ENCODE assay signal across 17 cellular contexts in the genomic region with DNA sequence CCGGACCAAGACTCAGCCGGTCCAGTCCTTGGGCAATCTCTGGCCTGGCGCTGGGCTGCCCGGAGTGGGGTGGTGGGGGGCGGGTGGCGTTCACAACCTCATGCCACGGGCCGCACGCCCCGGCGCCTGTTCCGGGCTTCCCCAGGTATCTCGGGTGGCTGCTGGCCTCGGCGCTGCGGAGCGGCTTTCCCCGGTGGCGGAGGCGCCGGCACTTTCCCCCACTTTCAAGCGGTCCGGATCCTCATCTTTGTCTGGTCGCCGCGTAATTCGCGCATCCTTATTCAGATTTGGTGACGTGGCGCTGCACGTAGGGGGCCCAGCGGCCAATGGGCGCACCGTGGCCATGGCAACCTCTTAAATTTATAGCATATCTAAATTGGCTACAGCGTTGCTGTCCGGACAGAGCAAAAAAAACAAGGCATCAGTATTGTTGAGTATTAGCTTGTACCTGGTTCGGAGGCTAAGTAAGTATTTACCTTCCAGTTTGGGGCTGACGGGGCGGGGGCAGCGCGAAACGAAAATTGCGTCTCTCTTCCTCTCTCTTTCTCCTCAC. TPM values are rescaled to one million over a fixed set of nuclear protein-coding genes. Genes with fewer than 3 reads are reported as not detected.
DNase-seq lines count a peak whose midpoint lies in the region; ATAC-seq and TF ChIP-seq lines count a peak whose summit lies in the region.
"Had no signal": no experiment of that assay in that cellular context is flagged by ENCODE, and none has a peak within 500 bp of the region (broad histone marks: within the 10 kb centered on the region; RNA-seq: fewer than 3 reads in every experiment).

A gene (minus strand): TSS at position 253 of the 553 bp plus-strand sequence. CDS start 373 bp downstream, outside the sequence.

- H4K20me1 ChIP-seq in neural progenitor cell (ENCODE audit: low read depth), result peaks cover 99% of the 10 kb centered on the region

- peak; percentile 43 for DNase-seq in NCI-H2196 (lab: John Stamatoyannopoulos, UW; ENCODE audit: unreplicated experiment)
- no peak for DNase-seq in NCI-H2196 treated with DMSO at 0.1 percent for 48 hours (lab: John Stamatoyannopoulos, UW; ENCODE audit: unreplicated experiment)
- DNase-seq in M059J (ENCODE audit: low read depth), result peak; percentile 12
- DNase-seq in ecto neural progenitor cell (ENCODE audit: low spot score), result peak; percentile 92
- peak; percentile 93 for DNase-seq in neural progenitor cell (ENCODE audit: low spot score)
- DNase-seq in inferior parietal cortex (ENCODE audit: extremely low spot score), result no peak
- DNase-seq in activated CD4-positive, alpha-beta T cell treated with anti-CD3 and anti-CD28 coated beads for 36 hours, result no peak
- DNase-seq: activated CD4-positive, CD25-positive, alpha-beta regulatory T cell; CD8-positive, alpha-beta memory T cell; effector CD8-positive, alpha-beta T cell; NCI-H345; stimulated activated CD4-positive, alpha-beta T cell treated with anti-CD3 and anti-CD28 coated beads, Interleukin-2, amount 100 ng/mL, for 24 hours had no signal

- TF ChIP-seq CTCF in neural progenitor cell (IDR thresholded peaks at IDR 0.05), result no peak

- H3K9ac ChIP-seq in neural progenitor cell, result peak within 1 kb of the TSS; percentile 59

- H3K27me3 ChIP-seq in neural progenitor cell, result no peaks in the 10 kb centered on the region

- CTCF ChIA-PET in activated CD4-positive, alpha-beta T cell treated with anti-CD3 and anti-CD28 coated beads for 36 hours (lab: Charles Lee), result no interaction called here

- H3K27ac ChIP-seq in neural progenitor cell, result peak within 1 kb of the TSS; percentile 68
- H3K27ac ChIP-seq: neutrophil had no signal

- peaks cover 45% of the 10 kb centered on the region for H3K4me1 ChIP-seq in neural progenitor cell

- no peak within 1 kb of the TSS for H3K27ac Mint-ChIP-seq in neural progenitor cell
- no peak within 1 kb of the TSS for H3K27ac Mint-ChIP-seq in activated CD4-positive, alpha-beta T cell treated with anti-CD3 and anti-CD28 coated beads for 36 hours
- H3K27ac Mint-ChIP-seq: activated naive CD4-positive, alpha-beta T cell treated with anti-CD3 and anti-CD28 coated beads, Interleukin-2, amount 50 U/mL, for 72 hours; CD8-positive, alpha-beta memory T cell had no signal

- POLR2A ChIA-PET in activated CD4-positive, alpha-beta T cell treated with anti-CD3 and anti-CD28 coated beads for 36 hours (lab: Charles Lee), result no interaction called here

- peaks cover 72% of the 10 kb centered on the region for H3F3A ChIP-seq in neural progenitor cell (ENCODE audit: low read depth)

- no peaks in the 10 kb centered on the region for H3K36me3 ChIP-seq in neural progenitor cell
- H3K36me3 ChIP-seq: neutrophil had no signal

- peaks cover 5% of the 10 kb centered on the region for H3K36me3 Mint-ChIP-seq in neural progenitor cell
- no peaks in the 10 kb centered on the region for H3K36me3 Mint-ChIP-seq in activated CD4-positive, alpha-beta T cell treated with anti-CD3 and anti-CD28 coated beads for 36 hours (ENCODE audit: low read depth)
- H3K36me3 Mint-ChIP-seq: CD8-positive, alpha-beta memory T cell had no signal

- peaks cover 100% of the 10 kb centered on the region for H3K79me2 ChIP-seq in neural progenitor cell (ENCODE audit: low read depth)

- peak within 1 kb of the TSS; percentile 95 for H3K4me3 ChIP-seq in neural progenitor cell

- no peak within 1 kb of the TSS for H2AFZ ChIP-seq in neural progenitor cell (replicated peaks)

- no peaks in the 10 kb centered on the region for H3K9me3 ChIP-seq in neural progenitor cell (ENCODE audit: low read depth)
- H3K9me3 ChIP-seq: neutrophil had no signal

- peak within 1 kb of the TSS; percentile 93 for H3K4me3 Mint-ChIP-seq in neural progenitor cell
- no peak within 1 kb of the TSS for H3K4me3 Mint-ChIP-seq in activated CD4-positive, alpha-beta T cell treated with anti-CD3 and anti-CD28 coated beads for 36 hours

- intact Hi-C loops in activated CD4-positive, alpha-beta T cell treated with anti-CD3 and anti-CD28 coated beads for 36 hours (cut with DNase I, micrococcal nuclease), result loop anchor here (2.0 to 10.0 kb wide), 3 partner anchors 933 to 1193 kb away; a partner anchor contains a TSS

- no peaks in the 10 kb centered on the region for H3K9me3 Mint-ChIP-seq in neural progenitor cell
- H3K9me3 Mint-ChIP-seq in activated CD4-positive, alpha-beta T cell treated with anti-CD3 and anti-CD28 coated beads for 36 hours (ENCODE audit: low read depth), result no peaks in the 10 kb centered on the region
- H3K9me3 Mint-ChIP-seq: activated naive CD4-positive, alpha-beta T cell treated with anti-CD3 and anti-CD28 coated beads, Interleukin-2, amount 50 U/mL, for 72 hours; CD8-positive, alpha-beta memory T cell had no signal

- ATAC-seq in HG02970 (IDR thresholded peaks at IDR 0.05; ENCODE audit: low FRiP score, unreplicated experiment), result no peak
- no peak for ATAC-seq in activated CD4-positive, alpha-beta T cell treated with anti-CD3 and anti-CD28 coated beads for 36 hours

- H3K27me3 Mint-ChIP-seq in neural progenitor cell (ENCODE audit: insufficient read depth, low read depth), result peaks cover 84% of the 10 kb centered on the region
- peaks cover 67% of the 10 kb centered on the region for H3K27me3 Mint-ChIP-seq in activated CD4-positive, alpha-beta T cell treated with anti-CD3 and anti-CD28 coated beads for 36 hours

- peaks cover 49% of the 10 kb centered on the region for H3K4me1 Mint-ChIP-seq in neural progenitor cell
- peaks cover 8% of the 10 kb centered on the region for H3K4me1 Mint-ChIP-seq in activated CD4-positive, alpha-beta T cell treated with anti-CD3 and anti-CD28 coated beads for 36 hours

- H3K4me2 ChIP-seq in neural progenitor cell, result peak within 1 kb of the TSS; percentile 99

RNA-seq across cellular contexts. Expression of the gene that starts here (rescaled TPM):
- total RNA-seq in M059J (2014; rRNA removed; shearing (Covaris generic)), result 0.02 TPM in 1 of 2 replicates, not detected in the other
- total RNA-seq in neural progenitor cell (ENCODE audit: low replicate concordance), result 48.4 and 98.7 TPM in 2 replicates
- total RNA-seq in activated CD4-positive, alpha-beta T cell treated with anti-CD3 and anti-CD28 coated beads for 36 hours, result not detected
- total RNA-seq: activated naive CD4-positive, alpha-beta T cell treated with anti-CD3 and anti-CD28 coated beads, Interleukin-2, amount 50 U/mL, for 72 hours; CD8-positive, alpha-beta memory T cell; fibroblast of villous mesenchyme; right cardiac atrium had no signal

Comparison
In these comparisons a context has a peak if more than half of its experiments do, and no peak if none do; other contexts are left out.
1. RNA of the gene that starts here (total RNA-seq): 48.4 to 98.7 TPM in neural progenitor cell; 0.02 TPM in M059J and not detected in activated CD4-positive, alpha-beta T cell treated with anti-CD3 and anti-CD28 coated beads for 36 hours; every median in the first group is over 10 times any median in the second.
2. DNase-seq: peak in NCI-H2196 (single experiment), ecto neural progenitor cell (single experiment) and neural progenitor cell (single experiment); none in NCI-H2196 treated with DMSO at 0.1 percent for 48 hours (single experiment), inferior parietal cortex (single experiment) and activated CD4-positive, alpha-beta T cell treated with anti-CD3 and anti-CD28 coated beads for 36 hours (single experiment).
3. Peak in DNase-seq in M059J; RNA of the gene not detected or under 1 TPM.